8 cellular contexts compared by ENCODE assay signal in genomic region chr2:230307485-230307884, GRCh38.
"Had no signal": no experiment of that assay in that cellular context is flagged by ENCODE, and none has a peak within 500 bp of the region (broad histone marks: within the 10 kb centered on the region; RNA-seq: fewer than 3 reads in every experiment).

No MANE protein-coding gene starts in this region.

- H3K27ac ChIP-seq: GM23248, HL-60 had no signal

- H3K9ac ChIP-seq: GM23248 had no signal

- H3K4me3 ChIP-seq: GM23248, HAP-1 had no signal

- ATAC-seq: HCT116 had no signal

- H3K4me3 Mint-ChIP-seq: HFFc6 had no signal

- H3K9me3 ChIP-seq: HAP-1 had no signal

- H3K36me3 ChIP-seq: HAP-1 had no signal

- H2AFZ ChIP-seq: GM23248 had no signal

- DNase-seq: GM23248, GOT3, H7, HFFc6, IMR-90 had no signal

- H3K27ac Mint-ChIP-seq: HFFc6 had no signal

- H3K4me1 ChIP-seq: HAP-1 had no signal
